10 cellular contexts compared by ENCODE assay signal in the genomic region with DNA sequence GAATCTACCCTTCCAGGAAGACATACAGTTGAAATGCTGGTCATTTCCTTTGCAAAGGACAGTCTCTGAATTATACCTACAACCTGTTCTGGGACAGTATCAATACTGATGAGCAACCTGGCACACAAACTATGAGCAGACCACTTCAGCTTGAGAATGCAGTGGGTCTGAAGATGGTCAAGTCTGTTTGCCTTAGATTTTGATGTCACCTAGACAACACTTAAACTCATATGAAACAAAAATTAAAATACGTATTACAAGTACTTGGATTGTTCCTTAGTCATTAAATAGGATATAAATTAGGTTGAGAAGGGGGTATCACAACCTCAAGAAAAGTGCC. TPM values are rescaled to one million over a fixed set of nuclear protein-coding genes. Genes with fewer than 3 reads are reported as not detected.
DNase-seq lines count a peak whose midpoint lies in the region; ATAC-seq, FAIRE-seq and TF ChIP-seq lines count a peak whose summit lies in the region.
"Had no signal": no experiment of that assay in that cellular context is flagged by ENCODE, and none has a peak within 500 bp of the region (broad histone marks: within the 10 kb centered on the region; RNA-seq: fewer than 3 reads in every experiment).

No MANE protein-coding gene starts in this region.

- H3K9me3 ChIP-seq in PC-9 (ENCODE audit: insufficient read depth, low read depth) (no peaks in the 10 kb centered on the region), smooth muscle cell (replicated peaks; ENCODE audit: low read depth) (no peaks in the 10 kb centered on the region)

- H3K36me3 Mint-ChIP-seq in activated CD4-positive, alpha-beta T cell treated with anti-CD3 and anti-CD28 coated beads, Interleukin-2, amount 10 ng/mL, durations not matched to agents 7 days and 5 days (ENCODE audit: low read depth) = peaks cover 61% of the 10 kb centered on the region

- intact Hi-C loops in PC-9 (cut with micrococcal nuclease; ENCODE audit: unreplicated experiment) = loop anchor here (10.0 kb wide), 1 partner anchor 1581 kb away; no protein-coding TSS in a partner anchor

- H3K4me1 ChIP-seq in PC-9 (replicated peaks; ENCODE audit: insufficient read depth) (peaks cover 20% of the 10 kb centered on the region), smooth muscle cell (ENCODE audit: low read depth) (peaks cover 24% of the 10 kb centered on the region)

- CTCF ChIA-PET in activated CD4-positive, alpha-beta T cell treated with anti-CD3 and anti-CD28 coated beads, Interleukin-2, amount 10 ng/mL, durations not matched to agents 7 days and 5 days (lab: Charles Lee) = interaction anchor here (0.6 to 1.1 kb wide), 2 partner anchors 14 to 357 kb away, joined by 3 read pairs; no protein-coding TSS in a partner anchor
- CTCF ChIA-PET in PC-9 (lab: Charles Lee) = no interaction called here

- no peak for FAIRE-seq in urothelium cell line (lab: Jason Lieb, UNC)
- FAIRE-seq: frontal cortex had no signal

- no peak for DNase-seq in activated CD4-positive, alpha-beta T cell treated with anti-CD3 and anti-CD28 coated beads, Interleukin-2, amount 10 ng/mL, durations not matched to agents 7 days and 5 days
- DNase-seq in activated CD4-positive, alpha-beta T cell treated with anti-CD3 and anti-CD28 coated beads, Interleukin-2, amount 50 U/mL, for 1 hour = no peak
- DNase-seq in PC-9 (no peak), epithelial cell of prostate (ENCODE audit: low read depth, low spot score) (no peak), smooth muscle cell (lab: John Stamatoyannopoulos, UW; ENCODE audit: unreplicated experiment) (no peak), Ammon's horn (ENCODE audit: low spot score) (no peak), urothelium cell line (ENCODE audit: low spot score) (no peak)
- DNase-seq: activated gamma-delta T cell had no signal

- WGBS in smooth muscle cell (ENCODE audit: low lambda C conversion rate) = 93% methylated on average over 1 of the region's 1 CpG

- peaks cover 52% of the 10 kb centered on the region for H3K4me1 Mint-ChIP-seq in activated CD4-positive, alpha-beta T cell treated with anti-CD3 and anti-CD28 coated beads, Interleukin-2, amount 10 ng/mL, durations not matched to agents 7 days and 5 days

- BruUV-seq in PC-9 (replicated peaks; lab: Mats Ljungman, UMichigan) = no TSS peak

- no peak for ATAC-seq in GM18511 (IDR thresholded peaks at IDR 0.05; ENCODE audit: unreplicated experiment)

- no peaks in the 10 kb centered on the region for H3K9me2 ChIP-seq in PC-9 (ENCODE audit: insufficient read depth)

- no peak overlapping the region for H3K9ac ChIP-seq in smooth muscle cell (ENCODE audit: low read depth)

- H3K27me3 Mint-ChIP-seq in activated CD4-positive, alpha-beta T cell treated with anti-CD3 and anti-CD28 coated beads, Interleukin-2, amount 10 ng/mL, durations not matched to agents 7 days and 5 days = no peaks in the 10 kb centered on the region

- H3K36me3 ChIP-seq in PC-9 (ENCODE audit: low read depth) (peaks cover 36% of the 10 kb centered on the region), smooth muscle cell (ENCODE audit: low read depth) (no peaks in the 10 kb centered on the region)

- no peaks in the 10 kb centered on the region for H3K9me3 Mint-ChIP-seq in activated CD4-positive, alpha-beta T cell treated with anti-CD3 and anti-CD28 coated beads, Interleukin-2, amount 10 ng/mL, durations not matched to agents 7 days and 5 days

- H3K27ac ChIP-seq in PC-9 (peak overlapping the region; percentile 43), epithelial cell of prostate (peak overlapping the region; percentile 95), smooth muscle cell (ENCODE audit: low read depth) (peak overlapping the region; percentile 96)

- H3K4me2 ChIP-seq in PC-9 (peak overlapping the region; percentile 95), smooth muscle cell (peak overlapping the region; percentile 95)

- POLR2A ChIA-PET in activated CD4-positive, alpha-beta T cell treated with anti-CD3 and anti-CD28 coated beads, Interleukin-2, amount 10 ng/mL, durations not matched to agents 7 days and 5 days (lab: Charles Lee) = no interaction called here
- POLR2A ChIA-PET in PC-9 (lab: Charles Lee; ENCODE audit: unreplicated experiment) = interaction anchor here (0.6 kb wide), 1 partner anchor 858 kb away, joined by 5 read pairs; no protein-coding TSS in a partner anchor

- peaks cover 62% of the 10 kb centered on the region for H3F3A ChIP-seq in PC-9 (ENCODE audit: insufficient read depth, low read depth)
- H3F3A ChIP-seq in smooth muscle cell (ENCODE audit: low read depth) = peaks cover 40% of the 10 kb centered on the region

- H3K79me2 ChIP-seq in PC-9 (ENCODE audit: low read depth) (peaks cover 84% of the 10 kb centered on the region), smooth muscle cell (ENCODE audit: low read depth) (peaks cover 71% of the 10 kb centered on the region)

- H3K4me3 Mint-ChIP-seq in activated CD4-positive, alpha-beta T cell treated with anti-CD3 and anti-CD28 coated beads, Interleukin-2, amount 10 ng/mL, durations not matched to agents 7 days and 5 days = peak overlapping the region; percentile 88

- H3K27ac Mint-ChIP-seq in activated CD4-positive, alpha-beta T cell treated with anti-CD3 and anti-CD28 coated beads, Interleukin-2, amount 10 ng/mL, durations not matched to agents 7 days and 5 days = peak overlapping the region; percentile 90

- H2AFZ ChIP-seq in PC-9 (no peak overlapping the region), smooth muscle cell (ENCODE audit: low read depth) (no peak overlapping the region)

- H3K4me3 ChIP-seq in PC-9 = peak overlapping the region; percentile 92; the same call in 1 of the 2 replicates
- peak overlapping the region; percentile 91 for H3K4me3 ChIP-seq in smooth muscle cell

- TF ChIP-seq CTCF in PC-9 (conservative IDR thresholded peaks at IDR 0.05) = no peak
- TF ChIP-seq CTCF in smooth muscle cell (IDR thresholded peaks at IDR 0.05; ENCODE audit: borderline replicate concordance, insufficient read depth, poor library complexity, severe bottlenecking) = no peak

- no peaks in the 10 kb centered on the region for H3K27me3 ChIP-seq in PC-9 (ENCODE audit: insufficient read depth, low read depth)
- no peaks in the 10 kb centered on the region for H3K27me3 ChIP-seq in smooth muscle cell (ENCODE audit: low read depth)

- peaks cover 38% of the 10 kb centered on the region for H4K20me1 ChIP-seq in PC-9 (ENCODE audit: insufficient read depth)
- peaks cover 56% of the 10 kb centered on the region for H4K20me1 ChIP-seq in smooth muscle cell (ENCODE audit: low read depth)

RNA-seq across cellular contexts. Expression of a gene that starts 3.5 kb away (rescaled TPM):
- total RNA-seq in activated CD4-positive, alpha-beta T cell treated with anti-CD3 and anti-CD28 coated beads, Interleukin-2, amount 10 ng/mL, durations not matched to agents 7 days and 5 days = 100 to 1,000 TPM; 398 to 443 TPM
- total RNA-seq in PC-9 (2021) (186 and 187 TPM in 2 replicates), smooth muscle cell (166 and 182 TPM in 2 replicates)
- polyA plus RNA-seq in smooth muscle cell = 109 and 110 TPM in 2 replicates

RNA-seq across cellular contexts. Expression of a gene that starts 4.3 kb away (rescaled TPM):
- 10 to 100 TPM; 21.8 to 27.7 TPM for total RNA-seq in activated CD4-positive, alpha-beta T cell treated with anti-CD3 and anti-CD28 coated beads, Interleukin-2, amount 10 ng/mL, durations not matched to agents 7 days and 5 days
- 43.8 and 47.3 TPM in 2 replicates for total RNA-seq in PC-9 (2021)
- total RNA-seq in smooth muscle cell = 56.6 and 58.6 TPM in 2 replicates
- polyA plus RNA-seq in smooth muscle cell = 28.1 and 31.9 TPM in 2 replicates

RNA-seq across cellular contexts. Expression of a gene that starts 6.9 kb away (rescaled TPM):
- 10 to 100 TPM; 33.0 to 35.7 TPM for total RNA-seq in activated CD4-positive, alpha-beta T cell treated with anti-CD3 and anti-CD28 coated beads, Interleukin-2, amount 10 ng/mL, durations not matched to agents 7 days and 5 days
- total RNA-seq in PC-9 (2021) = 31.7 and 40.5 TPM in 2 replicates
- total RNA-seq in smooth muscle cell = 28.2 and 32.5 TPM in 2 replicates
- polyA plus RNA-seq in smooth muscle cell = 46.2 and 47.1 TPM in 2 replicates

RNA-seq across cellular contexts. Expression of a gene that starts 7.2 kb away (rescaled TPM):
- total RNA-seq in activated CD4-positive, alpha-beta T cell treated with anti-CD3 and anti-CD28 coated beads, Interleukin-2, amount 10 ng/mL, durations not matched to agents 7 days and 5 days = 10 to 100 TPM; 42.9 to 51.3 TPM
- 19.4 and 25.2 TPM in 2 replicates for total RNA-seq in PC-9 (2021)
- total RNA-seq in smooth muscle cell = 32.0 and 32.7 TPM in 2 replicates
- polyA plus RNA-seq in smooth muscle cell = 52.3 and 54.7 TPM in 2 replicates

RNA-seq across cellular contexts. Expression of a gene that starts 22.8 kb away (rescaled TPM):
- total RNA-seq in activated CD4-positive, alpha-beta T cell treated with anti-CD3 and anti-CD28 coated beads, Interleukin-2, amount 10 ng/mL, durations not matched to agents 7 days and 5 days = 10 to 100 TPM; 25.7 to 27.3 TPM
- total RNA-seq in PC-9 (2021) = 5.5 and 8.9 TPM in 2 replicates
- 131 and 134 TPM in 2 replicates for total RNA-seq in smooth muscle cell
- polyA plus RNA-seq in smooth muscle cell = 157 and 158 TPM in 2 replicates

Comparison
In these comparisons a context has a peak if more than half of its experiments do, and no peak if none do; other contexts are left out.
1. H3K27ac ChIP-seq: peak in every context shown above with its lines; median percentile 96 in smooth muscle cell; 95 in epithelial cell of prostate; 43 in PC-9.